ENCODE assay signal across 8 cellular contexts in genomic region chrX:40158036-40158706, GRCh38.
DNase-seq lines count a peak whose midpoint lies in the region; ATAC-seq and TF ChIP-seq lines count a peak whose summit lies in the region.

No MANE protein-coding gene starts in this region.

- H3K9me3 ChIP-seq in subcutaneous abdominal adipose tissue (ENCODE audit: control insufficient read depth in 5 of 5, low read length in 5 of 5), result no peaks in the 10 kb centered on the region

- TF ChIP-seq POLR2A in NB4 (IDR thresholded peaks at IDR 0.05; ENCODE audit: extremely low read depth, insufficient read length), result no peak

- H3K36me3 ChIP-seq in subcutaneous abdominal adipose tissue (ENCODE audit: control insufficient read depth in 5 of 5, insufficient read depth in 5 of 5, low read length in 5 of 5), result no peaks in the 10 kb centered on the region

- peak; percentile 64 for ATAC-seq in left lobe of liver
- ATAC-seq in GM21526 (IDR thresholded peaks at IDR 0.05; ENCODE audit: low FRiP score, unreplicated experiment), result no peak

- DNase-seq in NCI-H2196 (lab: John Stamatoyannopoulos, UW; ENCODE audit: unreplicated experiment) (peak; percentile 43), NCI-H2196 treated with DMSO at 0.1 percent for 48 hours (lab: John Stamatoyannopoulos, UW; ENCODE audit: unreplicated experiment) (no peak), NB4 (ENCODE audit: low read depth) (peak; percentile 70), cerebellum (ENCODE audit: low spot score) (peak; percentile 67), left lobe of liver (ENCODE audit: low spot score) (no peak), inferior parietal cortex (ENCODE audit: extremely low spot score) (no peak)

- H3K4me1 ChIP-seq in subcutaneous abdominal adipose tissue (ENCODE audit: control insufficient read depth in 5 of 5, insufficient read depth in 5 of 5, low read length in 5 of 5), result peaks cover 0 to 32% (median 22%) of the 10 kb centered on the region in 5 donors

- H3K27ac ChIP-seq in subcutaneous abdominal adipose tissue (ENCODE audit: low read depth, low read length), result no peak overlapping the region

- H3K27me3 ChIP-seq in subcutaneous abdominal adipose tissue (ENCODE audit: control insufficient read depth in 5 of 5, insufficient read depth in 4 of 5, low read length in 5 of 5), result peaks cover 4 to 47% (median 9%) of the 10 kb centered on the region in 5 donors

- TF ChIP-seq CTCF in NB4 (IDR thresholded peaks at IDR 0.05; ENCODE audit: low read depth, low read length), result peak; percentile 2

- H3K9ac ChIP-seq in subcutaneous abdominal adipose tissue (ENCODE audit: low read length in 5 of 5), result no peak overlapping the region

- H3K4me3 ChIP-seq in NB4 (ENCODE audit: low read depth, low read length) (peak overlapping the region; percentile 36), subcutaneous abdominal adipose tissue (ENCODE audit: low read depth in 1 of 5, low read length in 5 of 5) (peak overlapping the region in 4 of 5 donors; percentile 41 to 65 (median 56))

Comparison
In these comparisons a context has a peak if more than half of its experiments do, and no peak if none do; other contexts are left out.
1. DNase-seq: peak in NCI-H2196 (single experiment), NB4 (single experiment) and cerebellum (single experiment); none in NCI-H2196 treated with DMSO at 0.1 percent for 48 hours (single experiment), left lobe of liver (single experiment) and inferior parietal cortex (single experiment).